15 cellular contexts compared by ENCODE assay signal in genomic region chr17:75914643-75915265, GRCh38.
"Had no signal": no experiment of that assay in that cellular context is flagged by ENCODE, and none has a peak within 500 bp of the region (broad histone marks: within the 10 kb centered on the region; RNA-seq: fewer than 3 reads in every experiment).

No MANE protein-coding gene starts in this region.

- H3K27me3 Mint-ChIP-seq: activated CD4-positive, alpha-beta memory T cell treated with anti-CD3 and anti-CD28 coated beads for 36 hours; activated naive CD8-positive, alpha-beta T cell had no signal

- H3K4me3 ChIP-seq: breast epithelium, psoas muscle, sigmoid colon had no signal

- H3K27ac Mint-ChIP-seq: activated CD4-positive, alpha-beta memory T cell treated with anti-CD3 and anti-CD28 coated beads for 36 hours; activated naive CD8-positive, alpha-beta T cell; natural killer cell had no signal

- H3K36me3 ChIP-seq: breast epithelium had no signal

- H3K27ac ChIP-seq: breast epithelium, psoas muscle, sigmoid colon had no signal

- H3K4me1 ChIP-seq: psoas muscle, sigmoid colon had no signal

- H3K9me3 Mint-ChIP-seq: activated CD4-positive, alpha-beta memory T cell treated with anti-CD3 and anti-CD28 coated beads for 36 hours; activated T-cell treated with anti-CD3 and anti-CD28 coated beads, Interleukin-2, amount 50 U/mL, for 4 hours; natural killer cell had no signal

- H3K4me3 Mint-ChIP-seq: activated CD4-positive, alpha-beta memory T cell treated with anti-CD3 and anti-CD28 coated beads for 36 hours; activated naive CD8-positive, alpha-beta T cell; activated T-cell treated with anti-CD3 and anti-CD28 coated beads, Interleukin-2, amount 50 U/mL, for 4 hours; natural killer cell had no signal

- FAIRE-seq: frontal cortex had no signal

- DNase-seq: activated CD4-positive, alpha-beta memory T cell treated with anti-CD3 and anti-CD28 coated beads for 36 hours; activated CD4-positive, alpha-beta T cell treated with anti-CD3 and anti-CD28 coated beads for 1 hour; activated effector memory CD4-positive, alpha-beta T cell treated with anti-CD3 and anti-CD28 coated beads, Interleukin-2, amount 50 U/mL, for 16 hours; activated T-cell treated with anti-CD3 and anti-CD28 coated beads, Interleukin-2, amount 50 U/mL, for 4 hours; anterior cingulate cortex; natural killer cell; psoas muscle; sigmoid colon; stimulated activated CD4-positive, alpha-beta T cell treated with anti-CD3 and anti-CD28 coated beads, Interleukin-2, amount 100 ng/mL, for 24 hours; stimulated activated naive CD4-positive, alpha-beta T cell treated with Interleukin-2 at 50 U/mL for 16 hours; SW 1271; trophoblast cell had no signal

- H3K9me3 ChIP-seq: breast epithelium, psoas muscle, sigmoid colon had no signal

- ATAC-seq: activated T-cell treated with anti-CD3 and anti-CD28 coated beads, Interleukin-2, amount 50 U/mL, for 4 hours; natural killer cell; psoas muscle had no signal

- H3K27me3 ChIP-seq: breast epithelium, sigmoid colon had no signal

- H3K36me3 Mint-ChIP-seq: activated naive CD8-positive, alpha-beta T cell; natural killer cell had no signal
